In the genomic region with DNA sequence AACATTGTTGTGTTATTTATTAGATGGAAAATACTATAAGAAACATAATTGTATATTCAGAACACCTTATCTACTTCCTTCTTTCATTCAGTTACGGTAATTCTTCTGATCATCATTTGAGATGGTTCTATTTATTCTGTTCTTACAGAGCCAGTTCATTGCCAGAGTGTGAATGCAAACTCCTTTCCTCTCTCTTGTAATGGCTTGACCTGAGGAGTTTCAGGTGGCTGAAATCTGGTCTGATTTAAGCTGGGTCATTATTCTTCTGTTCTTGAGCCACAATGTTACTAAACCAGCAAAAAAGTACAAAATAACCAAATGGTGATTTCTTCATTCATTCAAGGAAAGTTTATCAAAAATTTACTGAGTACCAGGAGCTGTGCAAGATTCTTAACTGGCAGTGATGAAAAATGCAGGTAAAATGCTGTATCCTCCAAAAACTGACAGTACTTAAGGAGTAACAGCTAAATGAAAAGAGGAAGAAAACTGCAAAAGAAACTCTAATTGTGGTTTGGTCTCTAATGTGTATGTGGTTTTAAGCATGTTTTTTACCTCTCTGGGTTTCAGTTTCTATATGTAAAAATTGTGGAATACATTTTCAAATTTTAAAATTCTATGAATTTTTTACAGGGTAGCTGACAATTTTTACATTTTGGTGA, we compare ENCODE assay signal across 12 cellular contexts.
A peak's percentile ranks its signal among the peaks of the same experiment; 100 is the strongest.
DNase-seq lines count a peak whose midpoint lies in the region; ATAC-seq and TF ChIP-seq lines count a peak whose summit lies in the region.
"Had no signal": no experiment of that assay in that cellular context is flagged by ENCODE, and none has a peak within 500 bp of the region (broad histone marks: within the 10 kb centered on the region; RNA-seq: fewer than 3 reads in every experiment).

No MANE protein-coding gene starts in this region.

- H4K20me1 ChIP-seq in SU-DHL-6 (ENCODE audit: low read depth, low read length) = no peaks in the 10 kb centered on the region

- intact Hi-C loops in Right ventricle myocardium superior (cut with DNase I) (no loop called here), upper lobe of right lung (cut with DNase I) (no loop called here)

- H3K27ac ChIP-seq in SU-DHL-6 (ENCODE audit: low read depth, low read length) (peak overlapping the region; percentile 74), upper lobe of right lung (no peak overlapping the region)
- H3K27ac ChIP-seq: esophagus squamous epithelium, thoracic aorta had no signal

- H3K36me3 ChIP-seq in SU-DHL-6 (ENCODE audit: low read length) (no peaks in the 10 kb centered on the region), upper lobe of right lung (no peaks in the 10 kb centered on the region)
- H3K36me3 ChIP-seq: esophagus squamous epithelium, thoracic aorta had no signal

- peak; percentile 96 for ATAC-seq in GM19035 (IDR thresholded peaks at IDR 0.05; ENCODE audit: unreplicated experiment)
- peak; percentile 99 for ATAC-seq in HG02571 (IDR thresholded peaks at IDR 0.05; ENCODE audit: unreplicated experiment)
- ATAC-seq in HG03378 (IDR thresholded peaks at IDR 0.05; ENCODE audit: unreplicated experiment) = peak; percentile 98
- ATAC-seq in Right ventricle myocardium superior (ENCODE audit: poor library complexity) = no peak
- ATAC-seq in upper lobe of right lung = no peak

- no peak overlapping the region for H3K4me3 ChIP-seq in SU-DHL-6 (ENCODE audit: insufficient read depth, low read length, poor library complexity, severe bottlenecking)
- no peak overlapping the region for H3K4me3 ChIP-seq in upper lobe of right lung
- H3K4me3 ChIP-seq: esophagus squamous epithelium, thoracic aorta had no signal

- H2AFZ ChIP-seq in SU-DHL-6 (ENCODE audit: low read depth, low read length, severe bottlenecking) = peak overlapping the region; percentile 49

- DNase-seq in Right ventricle myocardium superior (no peak), NCI-H187 (lab: John Stamatoyannopoulos, UW) (no peak), upper lobe of right lung (no peak), NCI-H1048 (lab: John Stamatoyannopoulos, UW) (no peak)
- DNase-seq: DND-41, esophagus squamous epithelium, HCEC 1CT had no signal

- H3K9me2 ChIP-seq in SU-DHL-6 (replicated peaks; ENCODE audit: insufficient read depth, low read length) = no peaks in the 10 kb centered on the region

- H3K27me3 ChIP-seq in SU-DHL-6 (ENCODE audit: low read length) (no peaks in the 10 kb centered on the region), upper lobe of right lung (no peaks in the 10 kb centered on the region)
- H3K27me3 ChIP-seq: esophagus squamous epithelium had no signal

- H3K9ac ChIP-seq in SU-DHL-6 (ENCODE audit: low read length) = no peak overlapping the region

- H3K4me1 ChIP-seq in upper lobe of right lung = no peaks in the 10 kb centered on the region
- H3K4me1 ChIP-seq: esophagus squamous epithelium had no signal

- H3K9me3 ChIP-seq in SU-DHL-6 (ENCODE audit: insufficient read depth, low read length) = no peaks in the 10 kb centered on the region
- no peaks in the 10 kb centered on the region for H3K9me3 ChIP-seq in upper lobe of right lung
- H3K9me3 ChIP-seq: esophagus squamous epithelium, thoracic aorta had no signal

- no peak for TF ChIP-seq CTCF in SU-DHL-6 (IDR thresholded peaks at IDR 0.05; ENCODE audit: insufficient read depth, low read length, poor library complexity, severe bottlenecking)
- no peak for TF ChIP-seq CTCF in upper lobe of right lung (IDR thresholded peaks at IDR 0.05)

- H3F3A ChIP-seq in SU-DHL-6 (ENCODE audit: insufficient read depth) = no peaks in the 10 kb centered on the region; the same call in 1 of the 2 replicates

- H3K79me2 ChIP-seq in SU-DHL-6 (ENCODE audit: insufficient read depth, low read length) = no peaks in the 10 kb centered on the region

- H3K4me2 ChIP-seq in SU-DHL-6 (ENCODE audit: low read depth, low read length, poor library complexity, severe bottlenecking) = peak overlapping the region; percentile 55

Comparison
In these comparisons a context has a peak if more than half of its experiments do, and no peak if none do; other contexts are left out.
1. ATAC-seq: peak in GM19035 (single experiment), HG02571 (single experiment) and HG03378 (single experiment); none in Right ventricle myocardium superior (single experiment) and upper lobe of right lung (single experiment).